In genomic region chr2:232920055-232920454, GRCh38 we compare ENCODE assay signal across 21 cellular contexts. TPM values are rescaled to one million over a fixed set of nuclear protein-coding genes. Genes with fewer than 3 reads are reported as not detected.
DNase-seq lines count a peak whose midpoint lies in the region; ATAC-seq and TF ChIP-seq lines count a peak whose summit lies in the region.
"Had no signal": no experiment of that assay in that cellular context is flagged by ENCODE, and none has a peak within 500 bp of the region (broad histone marks: within the 10 kb centered on the region; RNA-seq: fewer than 3 reads in every experiment).

No MANE protein-coding gene starts in this region.

- H3K4me1 Mint-ChIP-seq in HFFc6 (ENCODE audit: low read depth) = no peaks in the 10 kb centered on the region; the same call in 1 of the 2 replicates
- peaks cover 5% of the 10 kb centered on the region for H3K4me1 Mint-ChIP-seq in WTC11

- WGBS in esophagus muscularis mucosa = 62% methylated on average over 7 of the region's 11 CpGs

- H3K4me1 ChIP-seq in esophagus muscularis mucosa (no peaks in the 10 kb centered on the region), uterus (no peaks in the 10 kb centered on the region)
- H3K4me1 ChIP-seq: A549 had no signal

- H3K27me3 ChIP-seq in esophagus muscularis mucosa = peaks cover 0 to 55% (median 0%) of the 10 kb centered on the region in 4 donors
- no peaks in the 10 kb centered on the region for H3K27me3 ChIP-seq in uterus

- DNase-seq in activated CD8-positive, alpha-beta memory T cell treated with anti-CD3 and anti-CD28 coated beads for 24 hours = peak; percentile 33
- DNase-seq in activated CD8-positive, alpha-beta memory T cell treated with anti-CD3 and anti-CD28 coated beads, Interleukin-2, amount 50 U/mL, for 48 hours = no peak
- no peak for DNase-seq in HFFc6
- DNase-seq in WTC11 (ENCODE audit: low spot score) = no peak
- DNase-seq in esophagus muscularis mucosa (ENCODE audit: extremely low spot score) = peak; percentile 57
- no peak for DNase-seq in T-helper 2 cell
- no peak for DNase-seq in T-helper 1 cell
- DNase-seq in uterus = no peak
- DNase-seq: 8988T; CD4-positive, CD25-positive, alpha-beta regulatory T cell; CD8-positive, alpha-beta T cell; DMS 273 treated with DMSO at 0.1 percent for 48 hours; DMS79; EL; GDM1; GM23248; H7; HCEC 1CT had no signal

- H3K4me3 ChIP-seq in esophagus muscularis mucosa (no peak overlapping the region), uterus (no peak overlapping the region)
- H3K4me3 ChIP-seq: A549, GM12878, GM23248 had no signal

- H3K9me3 Mint-ChIP-seq in HFFc6 = no peaks in the 10 kb centered on the region; the same call in 1 of the 2 replicates
- peaks cover 5% of the 10 kb centered on the region for H3K9me3 Mint-ChIP-seq in WTC11
- H3K9me3 Mint-ChIP-seq: CD8-positive, alpha-beta T cell had no signal

- H3K27me3 Mint-ChIP-seq in HFFc6 (ENCODE audit: insufficient read depth) = peaks cover 24% of the 10 kb centered on the region
- H3K27me3 Mint-ChIP-seq in WTC11 (ENCODE audit: low read depth) = peaks cover 9% of the 10 kb centered on the region

- no peak overlapping the region for H3K27ac Mint-ChIP-seq in HFFc6
- no peak overlapping the region for H3K27ac Mint-ChIP-seq in WTC11
- H3K27ac Mint-ChIP-seq: CD4-positive, CD25-positive, alpha-beta regulatory T cell; CD8-positive, alpha-beta T cell had no signal

- intact Hi-C loops in esophagus muscularis mucosa (cut with DNase I) (no loop called here), uterus (cut with DNase I; ENCODE audit: low total_unique reads) (no loop called here)

- CTCF ChIA-PET in WTC11 (lab: Charles Lee) = no interaction called here

- TF ChIP-seq CTCF in HFFc6 (IDR thresholded peaks at IDR 0.05) (no peak), WTC11 (IDR thresholded peaks at IDR 0.05) (no peak), esophagus muscularis mucosa (IDR thresholded peaks at IDR 0.05) (no peak), uterus (IDR thresholded peaks at IDR 0.05) (no peak)

- no peak for ATAC-seq in WTC11
- ATAC-seq: A549; CD8-positive, alpha-beta T cell; GM12878 had no signal

- H3K4me3 Mint-ChIP-seq in HFFc6 (peak overlapping the region; percentile 49; the same call in 1 of the 2 replicates), WTC11 (no peak overlapping the region)
- H3K4me3 Mint-ChIP-seq: CD4-positive, CD25-positive, alpha-beta regulatory T cell; CD8-positive, alpha-beta T cell had no signal

- no peaks in the 10 kb centered on the region for H3K36me3 ChIP-seq in esophagus muscularis mucosa
- H3K36me3 ChIP-seq in uterus = no peaks in the 10 kb centered on the region

- no peak for TF ChIP-seq EP300 in esophagus muscularis mucosa (IDR thresholded peaks at IDR 0.05)

- H3K27ac ChIP-seq in esophagus muscularis mucosa (replicated peaks in 1 of 4) (no peak overlapping the region), uterus (no peak overlapping the region)
- H3K27ac ChIP-seq: A549, C4-2B, GM23248 had no signal

- TF ChIP-seq POLR2A in esophagus muscularis mucosa (IDR thresholded peaks at IDR 0.05; ENCODE audit: low read depth) = no peak
- TF ChIP-seq POLR2A in uterus (IDR thresholded peaks at IDR 0.05) = no peak

- H3K36me3 Mint-ChIP-seq in HFFc6 (ENCODE audit: low read depth) (no peaks in the 10 kb centered on the region), WTC11 (no peaks in the 10 kb centered on the region)
- H3K36me3 Mint-ChIP-seq: CD4-positive, CD25-positive, alpha-beta regulatory T cell; CD8-positive, alpha-beta T cell had no signal

- POLR2A ChIA-PET in WTC11 (lab: Charles Lee) = interaction anchor here (0.6 kb wide), 1 partner anchor 384 kb away, joined by 5 read pairs; no protein-coding TSS in a partner anchor

- H3K9me3 ChIP-seq in esophagus muscularis mucosa (peaks cover 0 to 5% (median 2%) of the 10 kb centered on the region in 4 donors), uterus (no peaks in the 10 kb centered on the region)
- H3K9me3 ChIP-seq: A549 had no signal

TF ChIP-seq in WTC11, 78 proteins besides CTCF, POLR2A, EP300 and RAD21:
- TF ChIP-seq FOXP4 (CRISPR knock-in tag; IDR thresholded peaks at IDR 0.05) (no peak), ZNF423 (CRISPR knock-in tag; IDR thresholded peaks at IDR 0.05) (peak; percentile 74), PRRX2 (CRISPR knock-in tag; IDR thresholded peaks at IDR 0.05) (no peak), ZNF671 (CRISPR knock-in tag; IDR thresholded peaks at IDR 0.05) (no peak), USF1 (CRISPR knock-in tag; IDR thresholded peaks at IDR 0.05) (no peak), ZSCAN18 (CRISPR knock-in tag; IDR thresholded peaks at IDR 0.05) (no peak), MYBL2 (CRISPR knock-in tag; IDR thresholded peaks at IDR 0.05) (no peak), IRF1 (CRISPR knock-in tag; IDR thresholded peaks at IDR 0.05) (no peak)

RNA-seq across cellular contexts. Expression of gene SNORC, which starts 50.0 kb away (rescaled TPM):
- 1 to 10 TPM in 1 of 6 experiments, under 1 TPM in 5; 0.55 to 1.2 (median 0.67) TPM for total RNA-seq in HFFc6 (2021; fragmentation: NEBNext Ultra II Directional; extraction: Animal tissue kit (Norgen Biotek cat#: 25700))
- total RNA-seq in WTC11 (2021) (2.8 to 3.4 TPM (median 3.4 TPM) in 3 replicates), esophagus muscularis mucosa (1 to 10 TPM in 2 of 4 donors, under 1 TPM in 2; 0.45 to 2.5 (median 1.4) TPM), uterus (1 to 10 TPM in 1 of 4 donors, under 1 TPM in 1, not detected in 2; 0.35 to 2.0 TPM)
- total RNA-seq: GM23248 had no signal

Comparison
In these comparisons a context has a peak if more than half of its experiments do, and no peak if none do; other contexts are left out.
1. DNase-seq: peak in activated CD8-positive, alpha-beta memory T cell treated with anti-CD3 and anti-CD28 coated beads for 24 hours (single experiment) and esophagus muscularis mucosa (single experiment); none in activated CD8-positive, alpha-beta memory T cell treated with anti-CD3 and anti-CD28 coated beads, Interleukin-2, amount 50 U/mL, for 48 hours (single experiment), HFFc6 (single experiment), WTC11 (single experiment), T-helper 2 cell (0 of 5), T-helper 1 cell (0 of 5) and uterus (0 of 2).